In genomic region chr15:73751896-73752816, GRCh38 we compare ENCODE assay signal across 10 cellular contexts. TPM values are rescaled to one million over a fixed set of nuclear protein-coding genes. Genes with fewer than 3 reads are reported as not detected.
DNase-seq lines count a peak whose midpoint lies in the region; ATAC-seq, FAIRE-seq and TF ChIP-seq lines count a peak whose summit lies in the region.
"Had no signal": no experiment of that assay in that cellular context is flagged by ENCODE, and none has a peak within 500 bp of the region (broad histone marks: within the 10 kb centered on the region; RNA-seq: fewer than 3 reads in every experiment).

No MANE protein-coding gene starts in this region.

- 0% methylated on average over 5 of the region's 81 CpGs for WGBS in A549 (ENCODE audit: missing lambda C conversion rate)

- H3K4me1 Mint-ChIP-seq in T-helper 2 cell treated with Interferon-gamma antibody and Interleukin-4, amounts not matched to agents 5 μg/mL and 100 μg/mL, for 36 hours (ENCODE audit: low read depth), result no peaks in the 10 kb centered on the region
- H3K4me1 Mint-ChIP-seq in activated CD8-positive, alpha-beta memory T cell treated with anti-CD3 and anti-CD28 coated beads, Interleukin-2, amount 10 ng/mL, durations not matched to agents 7 days and 5 days, result no peaks in the 10 kb centered on the region

- POLR2A ChIA-PET in A549 (lab: Yijun Ruan, JAX), result no interaction called here

- peak overlapping the region; percentile 15 to 86; a peak in 4 of 6 replicates for H3K27ac ChIP-seq in A549
- no peak overlapping the region for H3K27ac ChIP-seq in SJCRH30
- no peak overlapping the region for H3K27ac ChIP-seq in foreskin keratinocyte

- H2AFZ ChIP-seq in neuron (ENCODE audit: low read depth, low read length), result peak overlapping the region; percentile 87

- H3K27ac Mint-ChIP-seq in T-helper 2 cell treated with Interferon-gamma antibody and Interleukin-4, amounts not matched to agents 5 μg/mL and 100 μg/mL, for 36 hours, result no peak overlapping the region
- H3K27ac Mint-ChIP-seq in activated CD8-positive, alpha-beta memory T cell treated with anti-CD3 and anti-CD28 coated beads, Interleukin-2, amount 10 ng/mL, durations not matched to agents 7 days and 5 days, result no peak overlapping the region
- H3K27ac Mint-ChIP-seq: activated CD4-positive, alpha-beta T cell treated with anti-CD3 and anti-CD28 coated beads for 36 hours; CD4-positive, CD25-positive, alpha-beta regulatory T cell had no signal

- CTCF ChIA-PET in A549 (lab: Yijun Ruan, JAX), result interaction anchor here (0.9 kb wide), 1 partner anchor 14 kb away, joined by 3 read pairs; no protein-coding TSS in a partner anchor
- CTCF ChIA-PET in activated CD8-positive, alpha-beta memory T cell treated with anti-CD3 and anti-CD28 coated beads, Interleukin-2, amount 10 ng/mL, durations not matched to agents 7 days and 5 days (lab: Charles Lee), result no interaction called here

- H3K36me3 Mint-ChIP-seq in T-helper 2 cell treated with Interferon-gamma antibody and Interleukin-4, amounts not matched to agents 5 μg/mL and 100 μg/mL, for 36 hours (ENCODE audit: low read depth), result no peaks in the 10 kb centered on the region
- H3K36me3 Mint-ChIP-seq in activated CD8-positive, alpha-beta memory T cell treated with anti-CD3 and anti-CD28 coated beads, Interleukin-2, amount 10 ng/mL, durations not matched to agents 7 days and 5 days, result no peaks in the 10 kb centered on the region

- ATAC-seq in A549, result peak; percentile 18 to 67; a peak in 3 of 6 replicates
- peak; percentile 3 for ATAC-seq in foreskin keratinocyte
- ATAC-seq in activated CD8-positive, alpha-beta memory T cell treated with anti-CD3 and anti-CD28 coated beads, Interleukin-2, amount 10 ng/mL, durations not matched to agents 7 days and 5 days, result no peak
- ATAC-seq: activated CD4-positive, alpha-beta T cell treated with anti-CD3 and anti-CD28 coated beads for 36 hours had no signal

- H3K4me3 Mint-ChIP-seq in T-helper 2 cell treated with Interferon-gamma antibody and Interleukin-4, amounts not matched to agents 5 μg/mL and 100 μg/mL, for 36 hours, result no peak overlapping the region
- no peak overlapping the region for H3K4me3 Mint-ChIP-seq in activated CD8-positive, alpha-beta memory T cell treated with anti-CD3 and anti-CD28 coated beads, Interleukin-2, amount 10 ng/mL, durations not matched to agents 7 days and 5 days
- H3K4me3 Mint-ChIP-seq: activated CD4-positive, alpha-beta T cell treated with anti-CD3 and anti-CD28 coated beads for 36 hours; CD4-positive, CD25-positive, alpha-beta regulatory T cell had no signal

- peak overlapping the region; percentile 89 for H3K4me2 ChIP-seq in A549

- peaks cover 20% of the 10 kb centered on the region for H3K27me3 ChIP-seq in SJCRH30
- peaks cover 92% of the 10 kb centered on the region for H3K27me3 ChIP-seq in foreskin keratinocyte
- peaks cover 10% of the 10 kb centered on the region for H3K27me3 ChIP-seq in neuron (ENCODE audit: insufficient read depth, low read length)

- TF ChIP-seq EP300 in A549 (IDR thresholded peaks at IDR 0.05), result no peak

- H3K9me3 ChIP-seq in A549, result no peaks in the 10 kb centered on the region
- H3K9me3 ChIP-seq in SJCRH30 (replicated peaks), result no peaks in the 10 kb centered on the region
- H3K9me3 ChIP-seq in neuron (ENCODE audit: low read length), result no peaks in the 10 kb centered on the region

- peaks cover 46% of the 10 kb centered on the region for H3K27me3 Mint-ChIP-seq in T-helper 2 cell treated with Interferon-gamma antibody and Interleukin-4, amounts not matched to agents 5 μg/mL and 100 μg/mL, for 36 hours (ENCODE audit: low read depth)
- H3K27me3 Mint-ChIP-seq in activated CD8-positive, alpha-beta memory T cell treated with anti-CD3 and anti-CD28 coated beads, Interleukin-2, amount 10 ng/mL, durations not matched to agents 7 days and 5 days, result peaks cover 59% of the 10 kb centered on the region

- H3K9me3 Mint-ChIP-seq in T-helper 2 cell treated with Interferon-gamma antibody and Interleukin-4, amounts not matched to agents 5 μg/mL and 100 μg/mL, for 36 hours, result no peaks in the 10 kb centered on the region
- no peaks in the 10 kb centered on the region for H3K9me3 Mint-ChIP-seq in activated CD8-positive, alpha-beta memory T cell treated with anti-CD3 and anti-CD28 coated beads, Interleukin-2, amount 10 ng/mL, durations not matched to agents 7 days and 5 days (ENCODE audit: low read depth)

- no peak for DNase-seq in A549 (ENCODE audit: low read depth in 1 of 2, low spot score in 1 of 2)
- no peak for DNase-seq in SJCRH30
- no peak for DNase-seq in foreskin keratinocyte
- DNase-seq in T-helper 2 cell treated with Interferon-gamma antibody and Interleukin-4, amounts not matched to agents 5 μg/mL and 100 μg/mL, for 36 hours (ENCODE audit: low spot score), result no peak
- no peak for DNase-seq in NCI-H226
- no peak for DNase-seq in activated CD8-positive, alpha-beta memory T cell treated with anti-CD3 and anti-CD28 coated beads, Interleukin-2, amount 10 ng/mL, durations not matched to agents 7 days and 5 days
- DNase-seq in KG1 (lab: John Stamatoyannopoulos, UW), result no peak
- DNase-seq: CD4-positive, CD25-positive, alpha-beta regulatory T cell had no signal

- TF ChIP-seq CTCF in A549 (IDR thresholded peaks at IDR 0.05), result no peak
- no peak for TF ChIP-seq CTCF in foreskin keratinocyte (conservative IDR thresholded peaks at IDR 0.05)

- TF ChIP-seq RAD21 in A549 (conservative IDR thresholded peaks at IDR 0.05 in 1 of 2, IDR thresholded peaks at IDR 0.05 in 1 of 2), result no peak

- TF ChIP-seq POLR2A in A549 (IDR thresholded peaks at IDR 0.05; ENCODE audit: low read length), result no peak

- H3K4me1 ChIP-seq in A549 (peaks cover 4% of the 10 kb centered on the region; the same call in 2 of the 3 replicates), SJCRH30 (no peaks in the 10 kb centered on the region), foreskin keratinocyte (no peaks in the 10 kb centered on the region), neuron (ENCODE audit: insufficient read depth, low read length) (peaks cover 28% of the 10 kb centered on the region)

- H3K4me3 ChIP-seq in A549, result peak overlapping the region; percentile 50
- peak overlapping the region; percentile 19 for H3K4me3 ChIP-seq in SJCRH30
- peak overlapping the region; percentile 58 for H3K4me3 ChIP-seq in neuron (ENCODE audit: low read length)

- no peak for FAIRE-seq in A549 (lab: Jason Lieb, UNC)

- H3K36me3 ChIP-seq in SJCRH30 (no peaks in the 10 kb centered on the region), neuron (ENCODE audit: insufficient read depth, low read length) (no peaks in the 10 kb centered on the region)

TF ChIP-seq in A549, 52 proteins besides CTCF, POLR2A, EP300 and RAD21:
- TF ChIP-seq ELK1 (IDR thresholded peaks at IDR 0.05; ENCODE audit: low read depth, low read length) (no peak), SREBF2 (IDR thresholded peaks at IDR 0.05) (no peak), JUN (IDR thresholded peaks at IDR 0.05) (no peak), ZNF302 (CRISPR knock-in tag; IDR thresholded peaks at IDR 0.05) (no peak), PHF8 (IDR thresholded peaks at IDR 0.05; ENCODE audit: borderline replicate concordance, low read depth) (no peak), ZC3H11A (IDR thresholded peaks at IDR 0.05) (no peak), EHMT2 (IDR thresholded peaks at IDR 0.05; ENCODE audit: low read depth) (no peak)
- TF ChIP-seq, protein P1, sequence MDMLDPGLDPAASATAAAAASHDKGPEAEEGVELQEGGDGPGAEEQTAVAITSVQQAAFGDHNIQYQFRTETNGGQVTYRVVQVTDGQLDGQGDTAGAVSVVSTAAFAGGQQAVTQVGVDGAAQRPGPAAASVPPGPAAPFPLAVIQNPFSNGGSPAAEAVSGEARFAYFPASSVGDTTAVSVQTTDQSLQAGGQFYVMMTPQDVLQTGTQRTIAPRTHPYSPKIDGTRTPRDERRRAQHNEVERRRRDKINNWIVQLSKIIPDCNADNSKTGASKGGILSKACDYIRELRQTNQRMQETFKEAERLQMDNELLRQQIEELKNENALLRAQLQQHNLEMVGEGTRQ (IDR thresholded peaks at IDR 0.05), result no peak
- TF ChIP-seq, protein P2, sequence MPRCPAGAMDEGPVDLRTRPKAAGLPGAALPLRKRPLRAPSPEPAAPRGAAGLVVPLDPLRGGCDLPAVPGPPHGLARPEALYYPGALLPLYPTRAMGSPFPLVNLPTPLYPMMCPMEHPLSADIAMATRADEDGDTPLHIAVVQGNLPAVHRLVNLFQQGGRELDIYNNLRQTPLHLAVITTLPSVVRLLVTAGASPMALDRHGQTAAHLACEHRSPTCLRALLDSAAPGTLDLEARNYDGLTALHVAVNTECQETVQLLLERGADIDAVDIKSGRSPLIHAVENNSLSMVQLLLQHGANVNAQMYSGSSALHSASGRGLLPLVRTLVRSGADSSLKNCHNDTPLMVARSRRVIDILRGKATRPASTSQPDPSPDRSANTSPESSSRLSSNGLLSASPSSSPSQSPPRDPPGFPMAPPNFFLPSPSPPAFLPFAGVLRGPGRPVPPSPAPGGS (IDR thresholded peaks at IDR 0.05), result no peak

RNA-seq across cellular contexts. Expression of gene INSYN1, which starts 1.0 kb away (rescaled TPM):
- polyA plus RNA-seq in A549 (2011; rRNA removed) (0.48 and 0.54 TPM in 2 replicates), A549 (2017; fragmentation: RNase III; extraction: RNeasy Plus Mini Kit Qiagen cat#74134 plus additional on column Dnase treatment) (0.84 to 1.9 TPM (median 1.1 TPM) in 3 replicates), foreskin keratinocyte (0.26 and 0.29 TPM in 2 replicates)
- 1.7 and 2.4 TPM in 2 replicates for polyA plus RNA-seq in A549 (2012; cell fraction: cytosol; rRNA removed)
- polyA plus RNA-seq in A549 (2012; cell fraction: nucleus; rRNA removed), result 2.2 and 2.3 TPM in 2 replicates
- polyA minus RNA-seq in A549 (2011; rRNA and poly(A)+ RNA removed), result 0.45 and 0.78 TPM in 2 replicates
- total RNA-seq in SJCRH30 (2014; rRNA removed; shearing (Covaris generic)), result 0.05 TPM in 1 of 2 replicates, not detected in the other
- total RNA-seq in foreskin keratinocyte, result 0.24 and 0.35 TPM in 2 replicates
- not detected for total RNA-seq in activated CD8-positive, alpha-beta memory T cell treated with anti-CD3 and anti-CD28 coated beads, Interleukin-2, amount 10 ng/mL, durations not matched to agents 7 days and 5 days
- total RNA-seq: activated CD4-positive, alpha-beta T cell treated with anti-CD3 and anti-CD28 coated beads for 36 hours; CD4-positive, CD25-positive, alpha-beta regulatory T cell had no signal
- polyA plus RNA-seq: CD4-positive, CD25-positive, alpha-beta regulatory T cell had no signal

Comparison
In these comparisons a context has a peak if more than half of its experiments do, and no peak if none do; other contexts are left out.
1. H3K27ac ChIP-seq: peak in A549 (2 of 2); none in SJCRH30 (single experiment) and foreskin keratinocyte (single experiment).
2. Peak in every context shown above with its lines, with median percentiles within 50 percentile points of each other: H3K4me3 ChIP-seq.